Comparison of ENCODE assay signal across 10 cellular contexts in the genomic region with DNA sequence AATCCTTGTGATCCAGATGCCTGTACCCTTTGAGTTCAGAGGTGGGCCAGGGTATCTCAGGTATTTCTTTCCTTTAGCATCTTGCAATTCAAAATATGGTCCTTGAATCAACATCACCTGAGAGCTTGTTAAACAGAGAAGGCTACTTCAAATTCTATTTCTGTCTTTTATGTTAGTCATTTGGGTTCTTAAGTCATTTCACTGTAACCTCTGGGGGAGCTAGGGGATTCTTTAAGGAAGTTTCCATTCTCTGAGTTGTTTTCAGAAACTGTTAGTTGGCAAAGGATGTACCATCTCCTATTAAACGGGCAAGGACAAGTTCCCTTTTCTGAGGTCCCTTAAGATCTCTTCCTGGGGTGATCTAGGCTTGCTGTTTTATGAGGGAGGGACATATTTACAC. TPM values are rescaled to one million over a fixed set of nuclear protein-coding genes. Genes with fewer than 3 reads are reported as not detected.
DNase-seq lines count a peak whose midpoint lies in the region; ATAC-seq and TF ChIP-seq lines count a peak whose summit lies in the region.
"Had no signal": no experiment of that assay in that cellular context is flagged by ENCODE, and none has a peak within 500 bp of the region (broad histone marks: within the 10 kb centered on the region; RNA-seq: fewer than 3 reads in every experiment).

No MANE protein-coding gene starts in this region.

- peak overlapping the region in 3 of 10 donors; percentile 4 to 36 (median 30) for H3K4me3 ChIP-seq in heart right ventricle
- H3K4me3 ChIP-seq in upper lobe of left lung: peak overlapping the region in 1 of 4 donors; percentile 34

- 49 to 50% methylated on average over 1 of the region's 1 CpG for WGBS in heart right ventricle, 2 donors
- 19 to 28% methylated on average over 1 of the region's 1 CpG for WGBS in upper lobe of left lung, 2 donors

- intact Hi-C loops in heart right ventricle (cut with DNase I) (no loop called here), cardiac septum (cut with DNase I) (no loop called here)

- H3K27me3 ChIP-seq in heart right ventricle (no peaks in the 10 kb centered on the region), upper lobe of left lung (no peaks in the 10 kb centered on the region)

- H3K4me1 ChIP-seq in heart right ventricle (peaks cover 30 to 100% (median 97%) of the 10 kb centered on the region in 9 donors), upper lobe of left lung (peaks cover 93 to 100% (median 97%) of the 10 kb centered on the region in 4 donors)

- peak in 1 of 4 donors; percentile 21 for TF ChIP-seq POLR2A in upper lobe of left lung (IDR thresholded peaks at IDR 0.05)

- H3K9me3 ChIP-seq in heart right ventricle (no peaks in the 10 kb centered on the region), upper lobe of left lung (no peaks in the 10 kb centered on the region)

- peak in 3 of 4 donors; percentile 26 to 95 (median 35) for TF ChIP-seq EP300 in upper lobe of left lung (IDR thresholded peaks at IDR 0.05)

- DNase-seq in heart right ventricle: no peak
- DNase-seq in cardiac septum (ENCODE audit: low spot score): no peak
- DNase-seq in KBM-7: peak; percentile 73
- peak; percentile 55 for DNase-seq in dermis blood vessel endothelial cell
- no peak for DNase-seq in upper lobe of left lung
- no peak for DNase-seq in GM13977 (ENCODE audit: low spot score)
- DNase-seq in DMS53 treated with DMSO at 0.1 percent for 48 hours (lab: John Stamatoyannopoulos, UW; ENCODE audit: unreplicated experiment): no peak
- DNase-seq: activated gamma-delta T cell treated with Interleukin-2 at 50 U/mL for 16 hours, NCI-H69 had no signal

- H3K36me3 ChIP-seq in heart right ventricle (peaks cover under 1 to 72% (median 29%) of the 10 kb centered on the region in 9 donors), upper lobe of left lung (peaks cover 12 to 71% (median 43%) of the 10 kb centered on the region in 4 donors)

- H3K27ac ChIP-seq in heart right ventricle (peak overlapping the region; percentile 27 to 100 (median 100)), upper lobe of left lung (peak overlapping the region; percentile 99 to 100 (median 100))

- in situ Hi-C loops in KBM-7 (cut with MboI; ENCODE audit: low pct_unique_long_range_greater_than_20kb, low sequenced_read_pairs): no loop called here
- in situ Hi-C loops in GM13977 (cut with MboI; ENCODE audit: low pct_unique_long_range_greater_than_20kb, low sequenced_read_pairs, unreplicated experiment): no loop called here

- TF ChIP-seq CTCF in heart right ventricle (IDR thresholded peaks at IDR 0.05): no peak
- peak in 2 of 6 experiments; percentile 7 to 15 for TF ChIP-seq CTCF in upper lobe of left lung (IDR thresholded peaks at IDR 0.05)
- no peak for TF ChIP-seq CTCF in GM13977 (IDR thresholded peaks at IDR 0.05; ENCODE audit: extremely low read depth, insufficient read depth, missing control alignments)

- ATAC-seq in heart right ventricle (no peak), upper lobe of left lung (ENCODE audit: low FRiP score in 2 of 2) (peak; percentile 46 to 55), HG03280 (IDR thresholded peaks at IDR 0.05; ENCODE audit: unreplicated experiment) (no peak)

RNA-seq across cellular contexts. Expression of a gene that starts 16.6 kb away (rescaled TPM):
- total RNA-seq in heart right ventricle: 100 to 1,000 TPM; 171 to 257 (median 212) TPM
- 100 to 1,000 TPM in 1 of 2 donors, 10 to 100 TPM in 1; 91.5 to 164 TPM for polyA plus RNA-seq in heart right ventricle
- 193 TPM for total RNA-seq in cardiac septum
- 174 and 316 TPM in 2 replicates for total RNA-seq in dermis blood vessel endothelial cell
- total RNA-seq in upper lobe of left lung: 1,000 to 10,000 TPM in 1 of 6 donors, 100 to 1,000 TPM in 5; 263 to 1,189 (median 435) TPM

RNA-seq across cellular contexts. Expression of a gene that starts 50.4 kb away (rescaled TPM):
- total RNA-seq in heart right ventricle (10 to 100 TPM in 1 of 10 donors, 1 to 10 TPM in 9; 4.6 to 13.2 (median 5.6) TPM), cardiac septum (5.0 TPM), dermis blood vessel endothelial cell (68.7 and 94.8 TPM in 2 replicates), upper lobe of left lung (10 to 100 TPM; 21.1 to 67.1 (median 29.9) TPM)
- 1 to 10 TPM; 2.0 to 5.9 TPM for polyA plus RNA-seq in heart right ventricle

Comparison
In these comparisons a context has a peak if more than half of its experiments do, and no peak if none do; other contexts are left out.
1. ATAC-seq: peak in upper lobe of left lung (2 of 2); none in heart right ventricle (0 of 8) and HG03280 (single experiment).
2. DNase-seq: peak in KBM-7 (single experiment) and dermis blood vessel endothelial cell (single experiment); none in heart right ventricle (0 of 2), cardiac septum (single experiment), upper lobe of left lung (0 of 2), GM13977 (single experiment) and DMS53 treated with DMSO at 0.1 percent for 48 hours (single experiment).